In the genomic region with DNA sequence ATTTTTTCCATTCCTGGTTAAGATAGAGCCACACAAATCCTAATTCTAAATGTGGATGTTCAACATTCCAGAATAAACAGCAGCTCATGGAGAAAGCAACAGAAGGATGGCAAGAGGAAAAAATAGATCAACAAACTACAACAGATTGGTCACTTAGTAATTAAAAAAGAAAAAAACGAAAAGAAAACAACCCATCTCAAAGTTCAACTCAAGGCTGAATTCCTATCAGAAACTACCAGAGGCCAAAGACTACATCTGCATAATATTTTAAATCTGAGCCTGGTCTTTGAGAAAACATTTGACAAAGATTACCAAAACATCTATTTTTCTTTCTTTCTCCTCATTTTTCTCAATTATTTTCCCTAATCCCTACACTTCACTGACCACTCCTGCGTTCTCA, we compare ENCODE assay signal across 33 cellular contexts.
A peak's percentile ranks its signal among the peaks of the same experiment; 100 is the strongest.
DNase-seq lines count a peak whose midpoint lies in the region; ATAC-seq and TF ChIP-seq lines count a peak whose summit lies in the region.
"Had no signal": no experiment of that assay in that cellular context is flagged by ENCODE, and none has a peak within 500 bp of the region (broad histone marks: within the 10 kb centered on the region; RNA-seq: fewer than 3 reads in every experiment).

No MANE protein-coding gene starts in this region.

- no peaks in the 10 kb centered on the region for H3K27me3 Mint-ChIP-seq in activated T-cell treated with anti-CD3 and anti-CD28 coated beads, Interleukin-2, amount 50 U/mL, for 72 hours (ENCODE audit: low read depth)
- H3K27me3 Mint-ChIP-seq in osteocyte (ENCODE audit: unreplicated experiment), result no peaks in the 10 kb centered on the region
- H3K27me3 Mint-ChIP-seq: CD4-positive, CD25-positive, alpha-beta regulatory T cell; central memory CD8-positive, alpha-beta T cell; dendritic cell treated with granulocyte-macrophage colony-stimulating factor and Interleukin-4, amounts not matched to agents 40 ng/mL and 50 ng/mL, for 4 days; progenitor cell of endocrine pancreas had no signal

- H3K9me3 Mint-ChIP-seq in activated T-cell treated with anti-CD3 and anti-CD28 coated beads, Interleukin-2, amount 50 U/mL, for 72 hours, result no peaks in the 10 kb centered on the region
- no peaks in the 10 kb centered on the region for H3K9me3 Mint-ChIP-seq in osteocyte (ENCODE audit: unreplicated experiment)
- H3K9me3 Mint-ChIP-seq: CD4-positive, CD25-positive, alpha-beta regulatory T cell; central memory CD8-positive, alpha-beta T cell; dendritic cell treated with granulocyte-macrophage colony-stimulating factor and Interleukin-4, amounts not matched to agents 40 ng/mL and 50 ng/mL, for 4 days; endodermal cell had no signal

- no peak for TF ChIP-seq EP300 in upper lobe of left lung (IDR thresholded peaks at IDR 0.05)

- no peak overlapping the region for H3K4me3 ChIP-seq in upper lobe of left lung
- H3K4me3 ChIP-seq: HAP-1 had no signal

- no peak for TF ChIP-seq POLR2A in upper lobe of left lung (IDR thresholded peaks at IDR 0.05)

- H3K36me3 Mint-ChIP-seq in activated T-cell treated with anti-CD3 and anti-CD28 coated beads, Interleukin-2, amount 50 U/mL, for 72 hours (ENCODE audit: insufficient read depth in 2 of 2), result no peaks in the 10 kb centered on the region
- H3K36me3 Mint-ChIP-seq in osteocyte (ENCODE audit: unreplicated experiment), result no peaks in the 10 kb centered on the region
- H3K36me3 Mint-ChIP-seq: CD4-positive, CD25-positive, alpha-beta regulatory T cell had no signal

- no peak for ATAC-seq in activated T-cell treated with anti-CD3 and anti-CD28 coated beads, Interleukin-2, amount 50 U/mL, for 72 hours (replicated peaks in 1 of 2)
- ATAC-seq in upper lobe of left lung (ENCODE audit: low FRiP score in 2 of 2) (no peak), HG03097 (IDR thresholded peaks at IDR 0.05; ENCODE audit: low FRiP score, unreplicated experiment) (no peak)
- ATAC-seq: esophagus mucosa, foreskin keratinocyte had no signal

- no peaks in the 10 kb centered on the region for H3K27me3 ChIP-seq in upper lobe of left lung
- H3K27me3 ChIP-seq: foreskin keratinocyte, neutrophil had no signal

- H3K9me3 ChIP-seq in upper lobe of left lung, result no peaks in the 10 kb centered on the region
- H3K9me3 ChIP-seq: HAP-1, neutrophil had no signal

- H3K4me1 Mint-ChIP-seq in activated T-cell treated with anti-CD3 and anti-CD28 coated beads, Interleukin-2, amount 50 U/mL, for 72 hours (ENCODE audit: low read depth), result peaks cover 52% of the 10 kb centered on the region
- H3K4me1 Mint-ChIP-seq in osteocyte (ENCODE audit: unreplicated experiment), result peaks cover 61% of the 10 kb centered on the region

- DNase-seq in activated T-cell treated with anti-CD3 and anti-CD28 coated beads, Interleukin-2, amount 50 U/mL, for 72 hours, result no peak
- no peak for DNase-seq in activated T-cell treated with anti-CD3 and anti-CD28 coated beads, Interleukin-2, amount 50 U/mL, for 1 hour
- peak; percentile 31 for DNase-seq in left kidney (ENCODE audit: low read depth, low spot score)
- no peak for DNase-seq in osteocyte (ENCODE audit: extremely low spot score, unreplicated experiment)
- no peak for DNase-seq in upper lobe of left lung
- DNase-seq in NCI-H1436 (lab: John Stamatoyannopoulos, UW), result no peak
- no peak for DNase-seq in mucosa of gallbladder (ENCODE audit: low spot score)
- DNase-seq: activated CD4-positive, alpha-beta T cell treated with anti-CD3 and anti-CD28 coated beads for 4 hours; activated effector memory CD4-positive, alpha-beta T cell treated with anti-CD3 and anti-CD28 coated beads, Interleukin-2, amount 50 U/mL, for 16 hours; activated naive CD8-positive, alpha-beta T cell treated with anti-CD3 and anti-CD28 coated beads for 36 hours; Calu3; CD4-positive, CD25-positive, alpha-beta regulatory T cell; DMS79; endodermal cell; foreskin keratinocyte; Kasumi-1; mammary epithelial cell; NCI-H1694; NCI-H446; NCI-H82; stimulated activated CD4-positive, alpha-beta T cell treated with anti-CD3 and anti-CD28 coated beads, Interleukin-15, amount 100 ng/mL, for 24 hours; stimulated activated CD4-positive, alpha-beta T cell treated with anti-CD3 and anti-CD28 coated beads, Interleukin-4, amount 100 ng/mL, for 4 hours; SW 1271; T1000 had no signal

- no peak overlapping the region for H3K4me3 Mint-ChIP-seq in activated T-cell treated with anti-CD3 and anti-CD28 coated beads, Interleukin-2, amount 50 U/mL, for 72 hours
- no peak overlapping the region for H3K4me3 Mint-ChIP-seq in osteocyte (ENCODE audit: unreplicated experiment)
- H3K4me3 Mint-ChIP-seq: activated naive CD8-positive, alpha-beta T cell treated with anti-CD3 and anti-CD28 coated beads for 36 hours; CD4-positive, CD25-positive, alpha-beta regulatory T cell; central memory CD8-positive, alpha-beta T cell; dendritic cell treated with granulocyte-macrophage colony-stimulating factor and Interleukin-4, amounts not matched to agents 40 ng/mL and 50 ng/mL, for 4 days; endodermal cell had no signal

- peaks cover 17 to 46% (median 33%) of the 10 kb centered on the region in 4 donors for H3K4me1 ChIP-seq in upper lobe of left lung

- H3K27ac Mint-ChIP-seq in activated T-cell treated with anti-CD3 and anti-CD28 coated beads, Interleukin-2, amount 50 U/mL, for 72 hours, result peak overlapping the region; percentile 27
- peak overlapping the region; percentile 16 for H3K27ac Mint-ChIP-seq in osteocyte (ENCODE audit: unreplicated experiment)
- H3K27ac Mint-ChIP-seq: activated naive CD8-positive, alpha-beta T cell treated with anti-CD3 and anti-CD28 coated beads for 36 hours; dendritic cell treated with granulocyte-macrophage colony-stimulating factor and Interleukin-4, amounts not matched to agents 40 ng/mL and 50 ng/mL, for 4 days; endodermal cell; progenitor cell of endocrine pancreas had no signal

- H3K36me3 ChIP-seq in upper lobe of left lung, result no peaks in the 10 kb centered on the region
- H3K36me3 ChIP-seq: HAP-1, neutrophil had no signal

- WGBS in upper lobe of left lung, 2 donors, result 79 to 81% methylated on average over 2 of the region's 2 CpGs

- TF ChIP-seq CTCF in osteocyte (IDR thresholded peaks at IDR 0.05), result no peak
- no peak for TF ChIP-seq CTCF in upper lobe of left lung (IDR thresholded peaks at IDR 0.05)

- H3K27ac ChIP-seq in upper lobe of left lung, result peak overlapping the region in 3 of 4 donors; percentile 15 to 52 (median 40)
- H3K27ac ChIP-seq: 22Rv1, foreskin keratinocyte, neutrophil, VCaP had no signal
